12 cellular contexts compared by ENCODE assay signal in the genomic region with DNA sequence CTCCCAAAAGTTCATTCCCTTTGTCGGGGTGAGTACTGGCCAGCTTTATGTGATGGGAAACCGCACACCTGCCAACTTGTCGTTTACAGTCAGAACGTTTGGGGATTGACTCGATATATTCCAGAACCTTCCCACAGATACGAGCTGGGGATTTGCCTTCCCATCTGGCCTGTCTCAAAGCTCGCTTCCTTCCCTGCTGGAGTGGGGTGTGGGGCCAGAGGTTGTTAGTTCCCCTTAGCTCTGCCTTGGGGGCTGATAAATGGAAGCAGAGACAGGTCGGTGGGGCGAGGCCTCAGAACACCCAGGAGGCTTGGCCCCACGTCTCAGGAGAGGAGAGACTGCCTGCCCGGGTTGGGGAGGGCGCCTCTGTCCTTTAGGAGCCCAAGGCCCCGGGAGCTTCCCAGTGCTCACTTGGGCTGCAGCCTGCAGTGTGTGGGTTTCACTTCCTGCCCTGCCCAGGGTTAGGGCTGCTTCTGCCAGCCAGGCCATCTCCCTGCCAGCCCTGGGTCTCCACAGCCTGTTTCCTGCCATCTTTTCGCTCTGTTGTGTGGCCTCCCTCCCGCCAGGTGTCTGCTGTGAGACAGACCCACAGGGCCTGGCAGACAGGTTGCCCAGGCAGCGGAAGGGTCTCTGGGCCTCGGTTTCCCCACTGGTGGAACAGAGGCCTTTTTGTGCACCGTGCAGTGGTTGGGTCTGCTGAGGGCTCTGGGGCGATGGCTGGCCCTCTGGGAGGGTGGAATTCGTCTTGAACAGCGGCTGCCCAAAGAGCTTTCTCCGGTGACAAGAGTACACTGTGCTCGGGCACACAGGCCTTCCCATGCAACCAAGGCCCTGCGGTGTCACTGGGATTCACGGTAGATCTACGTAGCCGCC. TPM values are rescaled to one million over a fixed set of nuclear protein-coding genes. Genes with fewer than 3 reads are reported as not detected.
DNase-seq lines count a peak whose midpoint lies in the region; ATAC-seq and TF ChIP-seq lines count a peak whose summit lies in the region.
"Had no signal": no experiment of that assay in that cellular context is flagged by ENCODE, and none has a peak within 500 bp of the region (broad histone marks: within the 10 kb centered on the region; RNA-seq: fewer than 3 reads in every experiment).

No MANE protein-coding gene starts in this region.

- ATAC-seq in activated CD8-positive, alpha-beta T cell treated with anti-CD3 and anti-CD28 coated beads, Interleukin-2, amount 10 ng/mL, durations not matched to agents 7 days and 5 days, result peak; percentile 58
- ATAC-seq in left lung (peak; percentile 38), GM21825 (IDR thresholded peaks at IDR 0.05; ENCODE audit: unreplicated experiment) (no peak)
- ATAC-seq: T-helper 17 cell had no signal

- no peaks in the 10 kb centered on the region for H3K27me3 ChIP-seq in left lung

- no peaks in the 10 kb centered on the region for H3K36me3 Mint-ChIP-seq in activated CD4-positive, alpha-beta T cell treated with anti-CD3 and anti-CD28 coated beads, Interleukin-2, amount 10 ng/mL, durations not matched to agents 7 days and 5 days (ENCODE audit: low read depth)
- H3K36me3 Mint-ChIP-seq in activated CD8-positive, alpha-beta T cell treated with anti-CD3 and anti-CD28 coated beads, Interleukin-2, amount 10 ng/mL, durations not matched to agents 7 days and 5 days (ENCODE audit: low read depth), result no peaks in the 10 kb centered on the region

- POLR2A ChIA-PET in activated CD4-positive, alpha-beta T cell treated with anti-CD3 and anti-CD28 coated beads, Interleukin-2, amount 10 ng/mL, durations not matched to agents 7 days and 5 days (lab: Charles Lee), result no interaction called here
- POLR2A ChIA-PET in activated CD8-positive, alpha-beta T cell treated with anti-CD3 and anti-CD28 coated beads, Interleukin-2, amount 10 ng/mL, durations not matched to agents 7 days and 5 days (lab: Charles Lee), result interaction anchor here (0.6 to 1.1 kb wide), 4 partner anchors 13 to 62 kb away, joined by 3 to 4 read pairs (median 4); no protein-coding TSS in a partner anchor

- no peak overlapping the region for H3K4me3 Mint-ChIP-seq in activated CD4-positive, alpha-beta T cell treated with anti-CD3 and anti-CD28 coated beads, Interleukin-2, amount 10 ng/mL, durations not matched to agents 7 days and 5 days
- H3K4me3 Mint-ChIP-seq in activated CD8-positive, alpha-beta T cell treated with anti-CD3 and anti-CD28 coated beads, Interleukin-2, amount 10 ng/mL, durations not matched to agents 7 days and 5 days, result no peak overlapping the region
- H3K4me3 Mint-ChIP-seq: T-helper 17 cell had no signal

- CTCF ChIA-PET in activated CD4-positive, alpha-beta T cell treated with anti-CD3 and anti-CD28 coated beads, Interleukin-2, amount 10 ng/mL, durations not matched to agents 7 days and 5 days (lab: Charles Lee), result interaction anchor here (0.7 to 2.6 kb wide), 4 partner anchors 14 to 99 kb away, joined by 3 to 10 read pairs (median 6); no protein-coding TSS in a partner anchor
- CTCF ChIA-PET in activated CD8-positive, alpha-beta T cell treated with anti-CD3 and anti-CD28 coated beads, Interleukin-2, amount 10 ng/mL, durations not matched to agents 7 days and 5 days (lab: Charles Lee), result interaction anchor here (1.2 to 2.1 kb wide), 7 partner anchors 13 to 139 kb away, joined by 3 to 6 read pairs (median 4); no protein-coding TSS in a partner anchor

- TF ChIP-seq CTCF in left lung (IDR thresholded peaks at IDR 0.05), result no peak

- no peaks in the 10 kb centered on the region for H3K9me3 Mint-ChIP-seq in activated CD4-positive, alpha-beta T cell treated with anti-CD3 and anti-CD28 coated beads, Interleukin-2, amount 10 ng/mL, durations not matched to agents 7 days and 5 days
- H3K9me3 Mint-ChIP-seq in activated CD8-positive, alpha-beta T cell treated with anti-CD3 and anti-CD28 coated beads, Interleukin-2, amount 10 ng/mL, durations not matched to agents 7 days and 5 days (ENCODE audit: insufficient read depth), result no peaks in the 10 kb centered on the region

- peak overlapping the region; percentile 53 to 71 for H3K27ac ChIP-seq in left lung
- peak overlapping the region; percentile 61 for H3K27ac ChIP-seq in temporal lobe (ENCODE audit: low read depth, low read length)
- H3K27ac ChIP-seq: A549 had no signal

- H3K9me3 ChIP-seq in left lung, result no peaks in the 10 kb centered on the region
- H3K9me3 ChIP-seq: A549 had no signal

- intact Hi-C loops in left lung (cut with DNase I), result no loop called here

- H3K36me3 ChIP-seq in left lung, result peaks cover 0 to 36% of the 10 kb centered on the region in 2 donors

- peaks cover 0 to 44% of the 10 kb centered on the region in 2 donors for H3K4me1 ChIP-seq in left lung
- H3K4me1 ChIP-seq: A549 had no signal

- H3K4me1 Mint-ChIP-seq in activated CD4-positive, alpha-beta T cell treated with anti-CD3 and anti-CD28 coated beads, Interleukin-2, amount 10 ng/mL, durations not matched to agents 7 days and 5 days, result peaks cover 12% of the 10 kb centered on the region
- H3K4me1 Mint-ChIP-seq in activated CD8-positive, alpha-beta T cell treated with anti-CD3 and anti-CD28 coated beads, Interleukin-2, amount 10 ng/mL, durations not matched to agents 7 days and 5 days (ENCODE audit: low read depth), result peaks cover 10% of the 10 kb centered on the region

- no peak overlapping the region for H3K4me3 ChIP-seq in left lung
- H3K4me3 ChIP-seq: A549 had no signal

- peak; percentile 37 for DNase-seq in activated CD4-positive, alpha-beta T cell treated with anti-CD3 and anti-CD28 coated beads, Interleukin-2, amount 10 ng/mL, durations not matched to agents 7 days and 5 days
- no peak for DNase-seq in activated CD4-positive, alpha-beta T cell treated with anti-CD3 and anti-CD28 coated beads, Interleukin-2, amount 50 U/mL, for 48 hours
- no peak for DNase-seq in activated CD8-positive, alpha-beta T cell treated with anti-CD3 and anti-CD28 coated beads, Interleukin-2, amount 10 ng/mL, durations not matched to agents 7 days and 5 days
- peak in 1 of 2 donors; percentile 78 for DNase-seq in left lung
- DNase-seq in NCI-H510A (lab: John Stamatoyannopoulos, UW), result no peak
- no peak for DNase-seq in DMS79 treated with DMSO at 0.1 percent for 48 hours (lab: John Stamatoyannopoulos, UW)
- DNase-seq: Karpas-422, NCI-H446 had no signal

- no peaks in the 10 kb centered on the region for H3K27me3 Mint-ChIP-seq in activated CD4-positive, alpha-beta T cell treated with anti-CD3 and anti-CD28 coated beads, Interleukin-2, amount 10 ng/mL, durations not matched to agents 7 days and 5 days
- H3K27me3 Mint-ChIP-seq in activated CD8-positive, alpha-beta T cell treated with anti-CD3 and anti-CD28 coated beads, Interleukin-2, amount 10 ng/mL, durations not matched to agents 7 days and 5 days (ENCODE audit: low read depth), result no peaks in the 10 kb centered on the region
- H3K27me3 Mint-ChIP-seq: T-helper 17 cell had no signal

- H3K27ac Mint-ChIP-seq in activated CD4-positive, alpha-beta T cell treated with anti-CD3 and anti-CD28 coated beads, Interleukin-2, amount 10 ng/mL, durations not matched to agents 7 days and 5 days, result peak overlapping the region; percentile 87
- H3K27ac Mint-ChIP-seq in activated CD8-positive, alpha-beta T cell treated with anti-CD3 and anti-CD28 coated beads, Interleukin-2, amount 10 ng/mL, durations not matched to agents 7 days and 5 days, result peak overlapping the region; percentile 71
- H3K27ac Mint-ChIP-seq: T-helper 17 cell had no signal

RNA-seq across cellular contexts. Expression of a gene that starts 8.1 kb away (rescaled TPM):
- total RNA-seq in activated CD4-positive, alpha-beta T cell treated with anti-CD3 and anti-CD28 coated beads, Interleukin-2, amount 10 ng/mL, durations not matched to agents 7 days and 5 days, result 1 to 10 TPM; 2.8 to 3.9 TPM
- total RNA-seq in activated CD8-positive, alpha-beta T cell treated with anti-CD3 and anti-CD28 coated beads, Interleukin-2, amount 10 ng/mL, durations not matched to agents 7 days and 5 days, result 1 to 10 TPM; 1.9 to 2.4 TPM
- 1 to 10 TPM; 1.7 to 3.0 TPM for total RNA-seq in left lung
- 0.25 TPM for total RNA-seq in temporal lobe

RNA-seq across cellular contexts. Expression of a gene that starts 29.4 kb away (rescaled TPM):
- 100 to 1,000 TPM; 119 to 131 TPM for total RNA-seq in activated CD4-positive, alpha-beta T cell treated with anti-CD3 and anti-CD28 coated beads, Interleukin-2, amount 10 ng/mL, durations not matched to agents 7 days and 5 days
- 100 to 1,000 TPM; 109 to 127 TPM for total RNA-seq in activated CD8-positive, alpha-beta T cell treated with anti-CD3 and anti-CD28 coated beads, Interleukin-2, amount 10 ng/mL, durations not matched to agents 7 days and 5 days
- total RNA-seq in left lung (10 to 100 TPM; 60.6 to 81.8 TPM), temporal lobe (48.9 TPM)
